30 cellular contexts compared by ENCODE assay signal in the genomic region with DNA sequence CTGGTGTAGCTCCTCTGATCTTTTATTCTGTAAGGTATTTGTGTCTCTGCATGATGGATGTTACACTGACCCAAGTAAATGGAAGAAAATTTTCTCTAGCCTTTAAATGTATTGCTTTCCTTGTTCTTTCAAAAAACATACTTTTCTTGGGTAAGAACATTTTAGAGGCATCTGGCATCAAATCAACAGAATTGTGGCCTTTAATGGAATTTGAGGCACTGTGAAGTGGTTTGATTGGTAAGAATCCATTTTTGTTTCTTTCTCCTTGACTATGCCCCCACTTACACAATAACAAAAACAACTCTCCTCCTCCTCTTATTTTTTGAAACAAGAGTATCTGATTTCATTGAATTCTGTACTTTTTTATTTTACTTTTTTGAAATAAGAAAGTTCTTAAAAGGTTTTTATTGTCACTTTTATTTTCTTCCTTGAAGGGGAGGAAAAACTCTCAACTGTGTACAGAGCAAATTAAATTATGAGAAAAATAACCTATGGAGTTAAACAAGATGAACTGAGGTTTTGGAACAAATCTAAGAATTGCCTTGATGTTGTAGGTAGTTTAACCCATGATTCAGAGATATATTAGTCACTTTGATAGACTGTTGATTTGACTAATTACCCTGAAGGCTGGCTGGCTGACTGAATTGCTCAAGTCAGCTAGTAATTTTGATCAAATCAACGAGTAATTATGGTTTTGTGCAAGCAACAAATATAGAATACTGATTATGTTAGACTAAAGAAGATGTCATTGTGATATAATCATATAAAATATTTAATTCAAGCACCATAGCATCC.
DNase-seq lines count a peak whose midpoint lies in the region; ATAC-seq and TF ChIP-seq lines count a peak whose summit lies in the region.
"Had no signal": no experiment of that assay in that cellular context is flagged by ENCODE, and none has a peak within 500 bp of the region (broad histone marks: within the 10 kb centered on the region; RNA-seq: fewer than 3 reads in every experiment).

No MANE protein-coding gene starts in this region.

- no peak overlapping the region for H3K4me3 ChIP-seq in BLaER1
- H3K4me3 ChIP-seq: prostate gland, tibial nerve had no signal

- H3K27me3 Mint-ChIP-seq in activated CD4-positive, alpha-beta T cell treated with anti-CD3 and anti-CD28 coated beads, Interleukin-2, amount 10 ng/mL, durations not matched to agents 7 days and 5 days: peaks cover 27% of the 10 kb centered on the region
- peaks cover 15% of the 10 kb centered on the region for H3K27me3 Mint-ChIP-seq in activated CD4-positive, alpha-beta T cell treated with anti-CD3 and anti-CD28 coated beads for 36 hours

- H3K9me3 Mint-ChIP-seq in activated CD4-positive, alpha-beta T cell treated with anti-CD3 and anti-CD28 coated beads, Interleukin-2, amount 10 ng/mL, durations not matched to agents 7 days and 5 days: no peaks in the 10 kb centered on the region
- H3K9me3 Mint-ChIP-seq in activated CD4-positive, alpha-beta T cell treated with anti-CD3 and anti-CD28 coated beads for 36 hours (ENCODE audit: low read depth): peaks cover 1% of the 10 kb centered on the region
- H3K9me3 Mint-ChIP-seq: activated CD4-positive, alpha-beta memory T cell treated with anti-CD3 and anti-CD28 coated beads, Interleukin-2, amount 10 ng/mL, durations not matched to agents 7 days and 5 days; stimulated activated effector memory CD8-positive, alpha-beta T cell treated with anti-CD3 and anti-CD28 coated beads, Interleukin-12 subunit alpha, Interleukin-12 subunit beta, amount 100 ng/mL, for 72 hours had no signal

- H3K9ac ChIP-seq in BLaER1: no peak overlapping the region

- intact Hi-C loops in activated CD4-positive, alpha-beta T cell treated with anti-CD3 and anti-CD28 coated beads for 36 hours (cut with DNase I, micrococcal nuclease): no loop called here

- DNase-seq in M059J (ENCODE audit: low read depth): peak; percentile 42
- DNase-seq in astrocyte of the hippocampus (ENCODE audit: low read depth, low spot score): peak; percentile 79
- DNase-seq in foreskin keratinocyte: peak in 1 of 2 donors; percentile 36
- DNase-seq in AML-193 (lab: John Stamatoyannopoulos, UW): no peak
- no peak for DNase-seq in AG08396 (ENCODE audit: low spot score)
- DNase-seq in activated CD4-positive, alpha-beta T cell treated with anti-CD3 and anti-CD28 coated beads, Interleukin-2, amount 10 ng/mL, durations not matched to agents 7 days and 5 days: no peak
- no peak for DNase-seq in activated CD4-positive, alpha-beta T cell treated with anti-CD3 and anti-CD28 coated beads for 36 hours
- DNase-seq: activated CD4-positive, alpha-beta memory T cell treated with anti-CD3 and anti-CD28 coated beads, Interleukin-2, amount 10 ng/mL, durations not matched to agents 7 days and 5 days; activated CD4-positive, CD25-positive, alpha-beta regulatory T cell treated with anti-CD3 and anti-CD28 coated beads, Interleukin-2, amount 50 U/mL, for 72 hours; activated CD8-positive, alpha-beta memory T cell treated with anti-CD3 and anti-CD28 coated beads, Interleukin-2, amount 50 U/mL, for 48 hours; caudate nucleus; cortex of kidney; DMS153; effector memory CD4-positive, alpha-beta T cell; erythroblast; foreskin fibroblast; H9; head of caudate nucleus; midbrain; naive thymus-derived CD4-positive, alpha-beta T cell; NCI-H1092 treated with DMSO at 0.1 percent for 48 hours; NCI-H1694 treated with DMSO at 0.1 percent for 48 hours; NCI-H2171; NCI-H510A; T-helper 2 cell had no signal

- H3K27me3 ChIP-seq in BLaER1 (no peaks in the 10 kb centered on the region), foreskin keratinocyte (no peaks in the 10 kb centered on the region)
- H3K27me3 ChIP-seq: tibial nerve had no signal

- peak; percentile 66 for ATAC-seq in foreskin keratinocyte
- no peak for ATAC-seq in activated CD4-positive, alpha-beta T cell treated with anti-CD3 and anti-CD28 coated beads for 36 hours
- ATAC-seq: naive thymus-derived CD4-positive, alpha-beta T cell; stimulated activated effector memory CD8-positive, alpha-beta T cell treated with anti-CD3 and anti-CD28 coated beads, Interleukin-12 subunit alpha, Interleukin-12 subunit beta, amount 100 ng/mL, for 72 hours had no signal

- peak overlapping the region; percentile 32; the same call in 1 of the 2 replicates for H3K4me2 ChIP-seq in BLaER1

- H3K4me1 ChIP-seq in BLaER1 (peaks cover 9% of the 10 kb centered on the region), foreskin keratinocyte (peaks cover 9% of the 10 kb centered on the region)
- H3K4me1 ChIP-seq: prostate gland had no signal

- no peaks in the 10 kb centered on the region for H3K36me3 ChIP-seq in BLaER1
- H3K36me3 ChIP-seq: prostate gland, tibial nerve had no signal

- H3K27ac ChIP-seq in BLaER1 (no peak overlapping the region), foreskin keratinocyte (no peak overlapping the region)
- H3K27ac ChIP-seq: prostate gland had no signal

- no peaks in the 10 kb centered on the region for H4K20me1 ChIP-seq in BLaER1

- no peaks in the 10 kb centered on the region for H3K36me3 Mint-ChIP-seq in activated CD4-positive, alpha-beta T cell treated with anti-CD3 and anti-CD28 coated beads, Interleukin-2, amount 10 ng/mL, durations not matched to agents 7 days and 5 days (ENCODE audit: low read depth)
- H3K36me3 Mint-ChIP-seq in activated CD4-positive, alpha-beta T cell treated with anti-CD3 and anti-CD28 coated beads for 36 hours (ENCODE audit: low read depth): no peaks in the 10 kb centered on the region
- H3K36me3 Mint-ChIP-seq: activated naive CD4-positive, alpha-beta T cell treated with anti-CD3 and anti-CD28 coated beads, Interleukin-2, amount 50 U/mL, for 24 hours; stimulated activated effector memory CD8-positive, alpha-beta T cell treated with anti-CD3 and anti-CD28 coated beads, Interleukin-12 subunit alpha, Interleukin-12 subunit beta, amount 100 ng/mL, for 72 hours had no signal

- no peak overlapping the region for H3K4me3 Mint-ChIP-seq in activated CD4-positive, alpha-beta T cell treated with anti-CD3 and anti-CD28 coated beads, Interleukin-2, amount 10 ng/mL, durations not matched to agents 7 days and 5 days
- H3K4me3 Mint-ChIP-seq in activated CD4-positive, alpha-beta T cell treated with anti-CD3 and anti-CD28 coated beads for 36 hours: no peak overlapping the region
- H3K4me3 Mint-ChIP-seq: activated CD4-positive, alpha-beta memory T cell treated with anti-CD3 and anti-CD28 coated beads, Interleukin-2, amount 10 ng/mL, durations not matched to agents 7 days and 5 days; activated naive CD4-positive, alpha-beta T cell treated with anti-CD3 and anti-CD28 coated beads, Interleukin-2, amount 50 U/mL, for 24 hours; H9; naive thymus-derived CD4-positive, alpha-beta T cell; stimulated activated effector memory CD8-positive, alpha-beta T cell treated with anti-CD3 and anti-CD28 coated beads, Interleukin-12 subunit alpha, Interleukin-12 subunit beta, amount 100 ng/mL, for 72 hours had no signal

- H3K9me3 ChIP-seq in BLaER1: no peaks in the 10 kb centered on the region
- H3K9me3 ChIP-seq: prostate gland, tibial nerve had no signal

- no peak overlapping the region for H3K27ac Mint-ChIP-seq in activated CD4-positive, alpha-beta T cell treated with anti-CD3 and anti-CD28 coated beads, Interleukin-2, amount 10 ng/mL, durations not matched to agents 7 days and 5 days
- no peak overlapping the region for H3K27ac Mint-ChIP-seq in activated CD4-positive, alpha-beta T cell treated with anti-CD3 and anti-CD28 coated beads for 36 hours
- H3K27ac Mint-ChIP-seq: activated CD4-positive, alpha-beta memory T cell treated with anti-CD3 and anti-CD28 coated beads, Interleukin-2, amount 10 ng/mL, durations not matched to agents 7 days and 5 days; activated naive CD4-positive, alpha-beta T cell treated with anti-CD3 and anti-CD28 coated beads, Interleukin-2, amount 50 U/mL, for 24 hours; H9; naive thymus-derived CD4-positive, alpha-beta T cell; stimulated activated effector memory CD8-positive, alpha-beta T cell treated with anti-CD3 and anti-CD28 coated beads, Interleukin-12 subunit alpha, Interleukin-12 subunit beta, amount 100 ng/mL, for 72 hours had no signal

- CTCF ChIA-PET in activated CD4-positive, alpha-beta T cell treated with anti-CD3 and anti-CD28 coated beads, Interleukin-2, amount 10 ng/mL, durations not matched to agents 7 days and 5 days (lab: Charles Lee): no interaction called here
- CTCF ChIA-PET in activated CD4-positive, alpha-beta T cell treated with anti-CD3 and anti-CD28 coated beads for 36 hours (lab: Charles Lee): no interaction called here

- no peaks in the 10 kb centered on the region for H3K4me1 Mint-ChIP-seq in activated CD4-positive, alpha-beta T cell treated with anti-CD3 and anti-CD28 coated beads, Interleukin-2, amount 10 ng/mL, durations not matched to agents 7 days and 5 days
- no peaks in the 10 kb centered on the region for H3K4me1 Mint-ChIP-seq in activated CD4-positive, alpha-beta T cell treated with anti-CD3 and anti-CD28 coated beads for 36 hours
- H3K4me1 Mint-ChIP-seq: activated CD4-positive, alpha-beta memory T cell treated with anti-CD3 and anti-CD28 coated beads, Interleukin-2, amount 10 ng/mL, durations not matched to agents 7 days and 5 days; activated naive CD4-positive, alpha-beta T cell treated with anti-CD3 and anti-CD28 coated beads, Interleukin-2, amount 50 U/mL, for 24 hours; naive thymus-derived CD4-positive, alpha-beta T cell; stimulated activated effector memory CD8-positive, alpha-beta T cell treated with anti-CD3 and anti-CD28 coated beads, Interleukin-12 subunit alpha, Interleukin-12 subunit beta, amount 100 ng/mL, for 72 hours had no signal

- no peak for TF ChIP-seq CTCF in foreskin keratinocyte (conservative IDR thresholded peaks at IDR 0.05)

- POLR2A ChIA-PET in activated CD4-positive, alpha-beta T cell treated with anti-CD3 and anti-CD28 coated beads, Interleukin-2, amount 10 ng/mL, durations not matched to agents 7 days and 5 days (lab: Charles Lee): no interaction called here
- POLR2A ChIA-PET in activated CD4-positive, alpha-beta T cell treated with anti-CD3 and anti-CD28 coated beads for 36 hours (lab: Charles Lee): no interaction called here

Comparison
In these comparisons a context has a peak if more than half of its experiments do, and no peak if none do; other contexts are left out.
1. DNase-seq: peak in M059J (single experiment) and astrocyte of the hippocampus (single experiment); none in AML-193 (0 of 2), AG08396 (single experiment), activated CD4-positive, alpha-beta T cell treated with anti-CD3 and anti-CD28 coated beads, Interleukin-2, amount 10 ng/mL, durations not matched to agents 7 days and 5 days (single experiment) and activated CD4-positive, alpha-beta T cell treated with anti-CD3 and anti-CD28 coated beads for 36 hours (single experiment).